In genomic region chr3:133895208-133896001, GRCh38 we compare ENCODE assay signal across 8 cellular contexts. TPM values are rescaled to one million over a fixed set of nuclear protein-coding genes. Genes with fewer than 3 reads are reported as not detected.
A peak's percentile ranks its signal among the peaks of the same experiment; 100 is the strongest.
DNase-seq lines count a peak whose midpoint lies in the region; ATAC-seq and TF ChIP-seq lines count a peak whose summit lies in the region.

Gene RAB6B (minus strand): TSS chr3:133895882. CDS start chr3:133895466, 416 bp downstream.

- peak within 1 kb of the TSS; percentile 99 for H3K4me2 ChIP-seq in mesenchymal stem cell (ENCODE audit: low read length, poor library complexity, severe bottlenecking)

- peak; percentile 74 for DNase-seq in Daoy (ENCODE audit: low read depth)
- DNase-seq in HT1080 (ENCODE audit: low read depth), result peak; percentile 52
- DNase-seq in T-cell, result no peak
- DNase-seq in epithelial cell of proximal tubule (ENCODE audit: low read depth), result no peak
- DNase-seq in mesenchymal stem cell, result peak; percentile 42

- H2BK5ac ChIP-seq in mesenchymal stem cell (ENCODE audit: low read depth, low read length, poor library complexity, severe bottlenecking), result no peak within 1 kb of the TSS

- TF ChIP-seq CTCF in epithelial cell of proximal tubule (conservative IDR thresholded peaks at IDR 0.05; ENCODE audit: low read depth, low read length), result no peak

- no peaks in the 10 kb centered on the region for H3K9me3 Mint-ChIP-seq in T-cell

- H3K27ac ChIP-seq in mesenchymal stem cell (ENCODE audit: low read length, poor library complexity, severe bottlenecking) (no peak within 1 kb of the TSS), thymus (ENCODE audit: low read depth) (no peak within 1 kb of the TSS)

- peaks cover 36 to 58% of the 10 kb centered on the region in 2 donors for H3K27me3 Mint-ChIP-seq in T-cell

- H2BK120ac ChIP-seq in mesenchymal stem cell (ENCODE audit: low read depth, low read length), result no peak within 1 kb of the TSS

- H2BK12ac ChIP-seq in mesenchymal stem cell (ENCODE audit: low read length in 2 of 2), result no peak within 1 kb of the TSS

- H4K91ac ChIP-seq in mesenchymal stem cell (ENCODE audit: low read length), result no peak within 1 kb of the TSS

- H3K14ac ChIP-seq in mesenchymal stem cell (ENCODE audit: low read length in 2 of 2), result peak within 1 kb of the TSS in 1 of 2 experiments; percentile 80

- CTCF ChIA-PET in T-cell (lab: Charles Lee), result no interaction called here

- POLR2A ChIA-PET in T-cell (lab: Charles Lee), result no interaction called here

- H3K27ac Mint-ChIP-seq in T-cell, result no peak within 1 kb of the TSS

- H3K4me1 ChIP-seq in mesenchymal stem cell (ENCODE audit: control insufficient read depth, insufficient read depth, low read depth, low read length) (peaks cover 20% of the 10 kb centered on the region), thymus (ENCODE audit: control insufficient read depth, insufficient read depth, low read length) (peaks cover 4% of the 10 kb centered on the region)

- no peaks in the 10 kb centered on the region for H3K79me1 ChIP-seq in mesenchymal stem cell (replicated peaks; ENCODE audit: low read length, poor library complexity, severe bottlenecking)

- H3K27me3 ChIP-seq in mesenchymal stem cell (ENCODE audit: control insufficient read depth in 1 of 2, insufficient read depth in 1 of 2, low read length in 2 of 2) (peaks cover 42 to 57% of the 10 kb centered on the region in 2 experiments), thymus (ENCODE audit: control insufficient read depth, insufficient read depth) (peaks cover 37% of the 10 kb centered on the region)

- H3K36me3 ChIP-seq in mesenchymal stem cell (ENCODE audit: control insufficient read depth in 1 of 2, insufficient read depth in 2 of 2, low read depth in 1 of 2, low read length in 2 of 2), result no peaks in the 10 kb centered on the region
- H3K36me3 ChIP-seq in thymus (ENCODE audit: control insufficient read depth, insufficient read depth), result no peaks in the 10 kb centered on the region

- peak within 1 kb of the TSS; percentile 77 for H3K4me3 ChIP-seq in epithelial cell of proximal tubule (ENCODE audit: low read depth, low read length)
- H3K4me3 ChIP-seq in mesenchymal stem cell (ENCODE audit: insufficient read depth in 1 of 2, low read depth in 1 of 2, low read length in 2 of 2), result peak within 1 kb of the TSS; percentile 82 to 85
- peak within 1 kb of the TSS; percentile 40 for H3K4me3 ChIP-seq in thymus (ENCODE audit: low read length)

- peak within 1 kb of the TSS in 1 of 2 experiments; percentile 42 for H3K23ac ChIP-seq in mesenchymal stem cell (ENCODE audit: low read length in 2 of 2)

- H3K4me1 Mint-ChIP-seq in T-cell, result peaks cover 0 to 16% (median 4%) of the 10 kb centered on the region in 3 donors

- H2AK5ac ChIP-seq in mesenchymal stem cell (ENCODE audit: low read length, severe bottlenecking), result no peak within 1 kb of the TSS

- peak within 1 kb of the TSS; percentile 36 to 62 (median 53) for H3K4me3 Mint-ChIP-seq in T-cell

- H3K4ac ChIP-seq in mesenchymal stem cell (ENCODE audit: low read depth in 1 of 2, low read length in 2 of 2), result no peak within 1 kb of the TSS

- peak within 1 kb of the TSS; percentile 78 for H3K9ac ChIP-seq in mesenchymal stem cell (ENCODE audit: low read length)

- no peaks in the 10 kb centered on the region for H3K36me3 Mint-ChIP-seq in T-cell

- ATAC-seq in T-cell (replicated peaks in 1 of 4), result peak in 2 of 4 experiments; percentile 46 to 61
- ATAC-seq in HG02852 (IDR thresholded peaks at IDR 0.05; ENCODE audit: unreplicated experiment), result no peak
- no peak for ATAC-seq in GM21717 (IDR thresholded peaks at IDR 0.05; ENCODE audit: unreplicated experiment)

- H3K9me3 ChIP-seq in mesenchymal stem cell (ENCODE audit: control insufficient read depth, low read length) (no peaks in the 10 kb centered on the region), thymus (ENCODE audit: control insufficient read depth) (no peaks in the 10 kb centered on the region)

- 1% methylated on average over 44 of the region's 80 CpGs for WGBS in mesenchymal stem cell
- 1% methylated on average over 80 of the region's 80 CpGs for WGBS in thymus

- no peak within 1 kb of the TSS for H2BK15ac ChIP-seq in mesenchymal stem cell (ENCODE audit: low read depth, poor library complexity, severe bottlenecking)

- H4K8ac ChIP-seq in mesenchymal stem cell (ENCODE audit: low read length), result no peak within 1 kb of the TSS

- peak within 1 kb of the TSS; percentile 83 for H2AFZ ChIP-seq in mesenchymal stem cell (ENCODE audit: low read depth, low read length)

- peak within 1 kb of the TSS in 1 of 2 experiments; percentile 77 for H3K18ac ChIP-seq in mesenchymal stem cell (ENCODE audit: low read depth in 1 of 2, low read length in 2 of 2)

RNA-seq across cellular contexts. Expression of gene RAB6B, which starts in this region (rescaled TPM):
- 1.1 and 1.4 TPM in 2 replicates for total RNA-seq in Daoy (2014; rRNA removed; shearing (Covaris generic))
- total RNA-seq in HT1080 (2014; rRNA removed; shearing (Covaris generic)), result 0.23 and 0.51 TPM in 2 replicates
- polyA plus RNA-seq in HT1080 (2015; cell fraction: cytosol; rRNA removed), result 5.6 and 6.3 TPM in 2 replicates
- polyA plus RNA-seq in HT1080 (2015; cell fraction: nucleus; rRNA removed), result 4.5 and 4.8 TPM in 2 replicates
- total RNA-seq in T-cell, result 1 to 10 TPM in 2 of 5 donors, under 1 TPM in 3; 0.23 to 2.4 (median 0.76) TPM
- 2.8 and 3.5 TPM in 2 replicates for total RNA-seq in epithelial cell of proximal tubule
- polyA plus RNA-seq in mesenchymal stem cell (2013, experiment 1 of 2), result 1.3 TPM
- 1.3 TPM for polyA plus RNA-seq in mesenchymal stem cell (2013, experiment 2 of 2)
- polyA plus RNA-seq in thymus, result 2.1 TPM

Comparison
In these comparisons a context has a peak if more than half of its experiments do, and no peak if none do; other contexts are left out.
1. DNase-seq: peak in Daoy (single experiment), HT1080 (single experiment) and mesenchymal stem cell (single experiment); none in T-cell (0 of 34) and epithelial cell of proximal tubule (single experiment).
2. Peak in every context shown above with its lines, with median percentiles within 50 percentile points of each other: H3K4me3 ChIP-seq.